ENCODE assay signal across 28 cellular contexts in the genomic region with DNA sequence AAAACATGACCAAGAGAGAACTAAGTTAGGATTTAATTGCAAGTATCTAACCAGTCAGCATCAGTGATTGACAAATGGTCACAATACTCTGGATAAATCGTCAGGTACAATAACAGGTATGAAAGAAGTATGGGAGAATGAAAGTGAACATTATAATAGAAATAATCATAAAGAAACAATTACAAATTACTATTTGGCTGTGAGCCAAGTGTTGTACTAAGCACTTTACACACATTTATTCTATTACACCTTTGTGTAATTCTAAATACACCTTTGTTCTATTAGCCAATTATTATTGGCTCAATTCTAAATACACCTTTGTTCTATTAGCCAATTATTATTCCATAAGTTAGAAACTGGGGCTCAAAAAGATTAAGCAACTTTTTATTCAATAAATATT.
"Had no signal": no experiment of that assay in that cellular context is flagged by ENCODE, and none has a peak within 500 bp of the region (broad histone marks: within the 10 kb centered on the region; RNA-seq: fewer than 3 reads in every experiment).

No MANE protein-coding gene starts in this region.

- H3K27ac ChIP-seq: colonic mucosa, coronary artery, dorsolateral prefrontal cortex, epithelial cell of prostate, esophagus muscularis mucosa, esophagus squamous epithelium, foreskin keratinocyte, gastrocnemius medialis, gastroesophageal sphincter, heart left ventricle, heart right ventricle, hepatocyte had no signal

- H2AFZ ChIP-seq: hepatocyte had no signal

- H3K4me3 ChIP-seq: colonic mucosa, coronary artery, dorsolateral prefrontal cortex, esophagus muscularis mucosa, esophagus squamous epithelium, gastrocnemius medialis, gastroesophageal sphincter, heart left ventricle, heart right ventricle, hepatocyte had no signal

- H3K9me3 ChIP-seq: colonic mucosa, esophagus muscularis mucosa, esophagus squamous epithelium, gastrocnemius medialis, gastroesophageal sphincter, heart left ventricle, heart right ventricle had no signal

- H3K4me2 ChIP-seq: hepatocyte had no signal

- FAIRE-seq: colon, endometrium, endothelial cell of umbilical vein had no signal

- H3K27me3 ChIP-seq: colonic mucosa, dorsolateral prefrontal cortex, esophagus muscularis mucosa, esophagus squamous epithelium, foreskin keratinocyte, gastrocnemius medialis, gastroesophageal sphincter, hepatocyte had no signal

- ATAC-seq: effector memory CD8-positive, alpha-beta T cell; esophagus mucosa; foreskin keratinocyte; gastrocnemius medialis; gastroesophageal sphincter; heart left ventricle; heart right ventricle had no signal

- H3K36me3 ChIP-seq: colonic mucosa, esophagus muscularis mucosa, esophagus squamous epithelium, gastrocnemius medialis, gastroesophageal sphincter, heart left ventricle, heart right ventricle had no signal

- H3K4me1 ChIP-seq: colonic mucosa, esophagus muscularis mucosa, esophagus squamous epithelium, foreskin keratinocyte, gastrocnemius medialis, gastroesophageal sphincter, heart left ventricle, heart right ventricle had no signal

- DNase-seq: colonic mucosa; cortex of kidney; dermis blood vessel endothelial cell; dorsolateral prefrontal cortex; effector CD4-positive, alpha-beta T cell; effector CD8-positive, alpha-beta T cell; effector memory CD4-positive, alpha-beta T cell; effector memory CD8-positive, alpha-beta T cell; endodermal cell; erythroblast; esophagus squamous epithelium; foreskin fibroblast; foreskin keratinocyte; foreskin melanocyte; gastrocnemius medialis; glutamatergic neuron; head of caudate nucleus; heart left ventricle; heart right ventricle had no signal

- H3K79me2 ChIP-seq: hepatocyte had no signal
